25 cellular contexts compared by ENCODE assay signal in the genomic region with DNA sequence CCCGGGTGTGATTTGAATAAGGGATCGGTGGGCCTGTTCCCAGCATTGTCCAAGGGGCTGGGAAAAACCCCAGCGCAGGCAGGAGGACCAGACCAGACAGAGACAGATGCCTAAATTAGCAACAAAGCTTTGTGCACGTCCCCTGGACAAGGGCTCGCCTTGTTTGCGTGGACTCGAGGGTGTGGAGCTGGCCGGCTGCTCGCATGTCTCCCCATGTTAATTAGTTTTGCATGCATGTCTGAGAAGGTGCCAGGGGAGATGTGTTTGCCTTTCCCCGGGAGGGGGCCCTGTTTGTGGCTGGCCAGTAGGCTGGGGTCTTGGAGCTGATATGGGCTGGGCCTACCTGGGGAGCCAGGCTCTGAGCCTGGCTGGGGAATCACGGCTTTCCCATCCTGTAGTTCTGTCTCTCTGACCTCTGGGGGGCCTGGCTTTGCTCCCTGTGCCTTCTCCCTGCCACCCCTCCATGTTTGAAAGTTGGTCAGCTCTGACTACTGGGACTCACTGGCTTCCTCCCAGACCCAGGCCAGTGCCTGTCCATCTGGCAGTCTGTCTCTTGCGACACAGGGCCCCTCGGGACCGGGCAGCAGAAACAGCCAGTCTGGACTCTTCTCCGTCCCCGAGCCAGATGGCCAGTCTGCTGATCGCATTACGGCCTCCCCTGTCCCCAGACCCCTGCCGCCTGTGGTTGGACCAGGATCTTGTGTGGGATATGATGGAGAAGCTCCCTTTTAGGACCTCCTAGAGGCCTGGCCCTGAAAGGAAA. TPM values are rescaled to one million over a fixed set of nuclear protein-coding genes. Genes with fewer than 3 reads are reported as not detected.
DNase-seq lines count a peak whose midpoint lies in the region; ATAC-seq and TF ChIP-seq lines count a peak whose summit lies in the region.
"Had no signal": no experiment of that assay in that cellular context is flagged by ENCODE, and none has a peak within 500 bp of the region (broad histone marks: within the 10 kb centered on the region; RNA-seq: fewer than 3 reads in every experiment).

No MANE protein-coding gene starts in this region.

- H3K4me1 Mint-ChIP-seq in WTC11, result peaks cover 28% of the 10 kb centered on the region

- no peaks in the 10 kb centered on the region for H3K9me3 ChIP-seq in iPS-18c (ENCODE audit: control insufficient read depth, insufficient read depth, low read length)
- H3K9me3 ChIP-seq: A549, adrenal gland, breast epithelium, lower lobe of right lung, SJCRH30 had no signal

- peak overlapping the region; percentile 24; the same call in 1 of the 2 replicates for H3K4me3 ChIP-seq in iPS-18c (ENCODE audit: insufficient read depth, low read depth, low read length)
- H3K4me3 ChIP-seq: A549, adrenal gland, breast epithelium, lower lobe of right lung, SJCRH30, skin epidermis had no signal

- CTCF ChIA-PET in WTC11 (lab: Charles Lee), result interaction anchor here (0.6 to 5.4 kb wide), 17 partner anchors 8 to 257 kb away, joined by 3 to 44 read pairs (median 4); no protein-coding TSS in a partner anchor

- POLR2A ChIA-PET in WTC11 (lab: Charles Lee), result no interaction called here

- peaks cover 97% of the 10 kb centered on the region for H3K27me3 Mint-ChIP-seq in WTC11 (ENCODE audit: low read depth)

- H3K36me3 Mint-ChIP-seq in WTC11, result no peaks in the 10 kb centered on the region

- ATAC-seq in WTC11 (peak; percentile 69), HG03439 (IDR thresholded peaks at IDR 0.05; ENCODE audit: unreplicated experiment) (no peak)
- ATAC-seq: A549, lower lobe of right lung had no signal

- peak overlapping the region; percentile 54 for H3K27ac ChIP-seq in temporal lobe (ENCODE audit: low read depth, low read length)
- H3K27ac ChIP-seq: A549, adrenal gland, breast epithelium, lower lobe of right lung, SJCRH30 had no signal

- DNase-seq in NCI-H748 (lab: John Stamatoyannopoulos, UW; ENCODE audit: unreplicated experiment), result peak; percentile 58
- no peak for DNase-seq in NCI-H748 treated with DMSO at 0.1 percent for 48 hours (lab: John Stamatoyannopoulos, UW)
- DNase-seq in WTC11 (ENCODE audit: low spot score), result no peak
- DNase-seq in activated CD4-positive, CD25-positive, alpha-beta regulatory T cell (lab: John Stamatoyannopoulos, UW), result no peak
- no peak for DNase-seq in Kasumi-1 (lab: John Stamatoyannopoulos, UW)
- DNase-seq: activated CD4-positive, alpha-beta T cell treated with anti-CD3 and anti-CD28 coated beads for 48 hours; activated naive CD4-positive, alpha-beta T cell; activated T-cell treated with anti-CD3 and anti-CD28 coated beads, Interleukin-2, amount 50 U/mL, for 24 hours; adrenal gland; DMS79 treated with DMSO at 0.1 percent for 48 hours; HCEC 1CT; IMR-90; kidney; lower lobe of right lung; NCI-H1092 treated with DMSO at 0.1 percent for 48 hours; NCI-H2081 treated with DMSO at 0.1 percent for 48 hours; NCI-H345; stimulated activated CD4-positive, alpha-beta T cell treated with anti-CD3 and anti-CD28 coated beads, Interleukin-1b, Interleukin-23, amount 100 ng/mL, for 48 hours had no signal

- no peak overlapping the region for H3K27ac Mint-ChIP-seq in WTC11
- H3K27ac Mint-ChIP-seq: activated T-cell treated with anti-CD3 and anti-CD28 coated beads, Interleukin-2, amount 50 U/mL, for 24 hours had no signal

- no peak overlapping the region for H3K4me3 Mint-ChIP-seq in WTC11
- H3K4me3 Mint-ChIP-seq: activated T-cell treated with anti-CD3 and anti-CD28 coated beads, Interleukin-2, amount 50 U/mL, for 24 hours had no signal

- no peak for TF ChIP-seq CTCF in WTC11 (IDR thresholded peaks at IDR 0.05)

- H3K9me3 Mint-ChIP-seq in WTC11, result no peaks in the 10 kb centered on the region
- H3K9me3 Mint-ChIP-seq: activated T-cell treated with anti-CD3 and anti-CD28 coated beads, Interleukin-2, amount 50 U/mL, for 24 hours had no signal

TF ChIP-seq in WTC11, 78 proteins besides CTCF, POLR2A, EP300 and RAD21 (continues in another document):
- TF ChIP-seq, protein P1, sequence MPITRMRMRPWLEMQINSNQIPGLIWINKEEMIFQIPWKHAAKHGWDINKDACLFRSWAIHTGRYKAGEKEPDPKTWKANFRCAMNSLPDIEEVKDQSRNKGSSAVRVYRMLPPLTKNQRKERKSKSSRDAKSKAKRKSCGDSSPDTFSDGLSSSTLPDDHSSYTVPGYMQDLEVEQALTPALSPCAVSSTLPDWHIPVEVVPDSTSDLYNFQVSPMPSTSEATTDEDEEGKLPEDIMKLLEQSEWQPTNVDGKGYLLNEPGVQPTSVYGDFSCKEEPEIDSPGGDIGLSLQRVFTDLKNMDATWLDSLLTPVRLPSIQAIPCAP (CRISPR knock-in tag; IDR thresholded peaks at IDR 0.05), result no peak
- TF ChIP-seq, protein P2, sequence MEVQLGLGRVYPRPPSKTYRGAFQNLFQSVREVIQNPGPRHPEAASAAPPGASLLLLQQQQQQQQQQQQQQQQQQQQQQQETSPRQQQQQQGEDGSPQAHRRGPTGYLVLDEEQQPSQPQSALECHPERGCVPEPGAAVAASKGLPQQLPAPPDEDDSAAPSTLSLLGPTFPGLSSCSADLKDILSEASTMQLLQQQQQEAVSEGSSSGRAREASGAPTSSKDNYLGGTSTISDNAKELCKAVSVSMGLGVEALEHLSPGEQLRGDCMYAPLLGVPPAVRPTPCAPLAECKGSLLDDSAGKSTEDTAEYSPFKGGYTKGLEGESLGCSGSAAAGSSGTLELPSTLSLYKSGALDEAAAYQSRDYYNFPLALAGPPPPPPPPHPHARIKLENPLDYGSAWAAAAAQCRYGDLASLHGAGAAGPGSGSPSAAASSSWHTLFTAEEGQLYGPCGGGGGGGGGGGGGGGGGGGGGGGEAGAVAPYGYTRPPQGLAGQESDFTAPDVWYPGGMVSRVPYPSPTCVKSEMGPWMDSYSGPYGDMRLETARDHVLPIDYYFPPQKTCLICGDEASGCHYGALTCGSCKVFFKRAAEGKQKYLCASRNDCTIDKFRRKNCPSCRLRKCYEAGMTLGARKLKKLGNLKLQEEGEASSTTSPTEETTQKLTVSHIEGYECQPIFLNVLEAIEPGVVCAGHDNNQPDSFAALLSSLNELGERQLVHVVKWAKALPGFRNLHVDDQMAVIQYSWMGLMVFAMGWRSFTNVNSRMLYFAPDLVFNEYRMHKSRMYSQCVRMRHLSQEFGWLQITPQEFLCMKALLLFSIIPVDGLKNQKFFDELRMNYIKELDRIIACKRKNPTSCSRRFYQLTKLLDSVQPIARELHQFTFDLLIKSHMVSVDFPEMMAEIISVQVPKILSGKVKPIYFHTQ (CRISPR knock-in tag; IDR thresholded peaks at IDR 0.05), result no peak
- TF ChIP-seq OVOL2 (CRISPR knock-in tag; IDR thresholded peaks at IDR 0.05; ENCODE audit: borderline replicate concordance) (no peak), ZNF396 (CRISPR knock-in tag; IDR thresholded peaks at IDR 0.05; ENCODE audit: borderline replicate concordance) (no peak), CBFB (CRISPR knock-in tag; IDR thresholded peaks at IDR 0.05; ENCODE audit: low read depth) (no peak), ZBTB21 (CRISPR knock-in tag; IDR thresholded peaks at IDR 0.05; ENCODE audit: borderline replicate concordance) (no peak), PRRX2 (CRISPR knock-in tag; IDR thresholded peaks at IDR 0.05) (no peak), TP53 (CRISPR knock-in tag; IDR thresholded peaks at IDR 0.05) (no peak), RORB (CRISPR knock-in tag; IDR thresholded peaks at IDR 0.05) (no peak), TEAD4 (CRISPR knock-in tag; IDR thresholded peaks at IDR 0.05) (no peak), ZNF138 (CRISPR knock-in tag; conservative IDR thresholded peaks at IDR 0.05) (no peak), FOXP1 (CRISPR knock-in tag; IDR thresholded peaks at IDR 0.05; ENCODE audit: borderline replicate concordance) (no peak)
- TF ChIP-seq, protein P3, sequence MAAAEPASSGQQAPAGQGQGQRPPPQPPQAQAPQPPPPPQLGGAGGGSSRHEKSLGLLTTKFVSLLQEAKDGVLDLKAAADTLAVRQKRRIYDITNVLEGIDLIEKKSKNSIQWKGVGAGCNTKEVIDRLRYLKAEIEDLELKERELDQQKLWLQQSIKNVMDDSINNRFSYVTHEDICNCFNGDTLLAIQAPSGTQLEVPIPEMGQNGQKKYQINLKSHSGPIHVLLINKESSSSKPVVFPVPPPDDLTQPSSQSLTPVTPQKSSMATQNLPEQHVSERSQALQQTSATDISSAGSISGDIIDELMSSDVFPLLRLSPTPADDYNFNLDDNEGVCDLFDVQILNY (CRISPR knock-in tag; IDR thresholded peaks at IDR 0.05), result no peak
- TF ChIP-seq, protein P4, sequence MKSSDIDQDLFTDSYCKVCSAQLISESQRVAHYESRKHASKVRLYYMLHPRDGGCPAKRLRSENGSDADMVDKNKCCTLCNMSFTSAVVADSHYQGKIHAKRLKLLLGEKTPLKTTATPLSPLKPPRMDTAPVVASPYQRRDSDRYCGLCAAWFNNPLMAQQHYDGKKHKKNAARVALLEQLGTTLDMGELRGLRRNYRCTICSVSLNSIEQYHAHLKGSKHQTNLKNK (CRISPR knock-in tag; IDR thresholded peaks at IDR 0.05), result no peak
- TF ChIP-seq, protein P5, sequence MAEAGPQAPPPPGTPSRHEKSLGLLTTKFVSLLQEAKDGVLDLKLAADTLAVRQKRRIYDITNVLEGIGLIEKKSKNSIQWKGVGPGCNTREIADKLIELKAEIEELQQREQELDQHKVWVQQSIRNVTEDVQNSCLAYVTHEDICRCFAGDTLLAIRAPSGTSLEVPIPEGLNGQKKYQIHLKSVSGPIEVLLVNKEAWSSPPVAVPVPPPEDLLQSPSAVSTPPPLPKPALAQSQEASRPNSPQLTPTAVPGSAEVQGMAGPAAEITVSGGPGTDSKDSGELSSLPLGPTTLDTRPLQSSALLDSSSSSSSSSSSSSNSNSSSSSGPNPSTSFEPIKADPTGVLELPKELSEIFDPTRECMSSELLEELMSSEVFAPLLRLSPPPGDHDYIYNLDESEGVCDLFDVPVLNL (CRISPR knock-in tag; IDR thresholded peaks at IDR 0.05; ENCODE audit: borderline replicate concordance, low read depth), result no peak
- TF ChIP-seq, protein P6, sequence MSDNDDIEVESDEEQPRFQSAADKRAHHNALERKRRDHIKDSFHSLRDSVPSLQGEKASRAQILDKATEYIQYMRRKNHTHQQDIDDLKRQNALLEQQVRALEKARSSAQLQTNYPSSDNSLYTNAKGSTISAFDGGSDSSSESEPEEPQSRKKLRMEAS (CRISPR knock-in tag; IDR thresholded peaks at IDR 0.05), result no peak

RNA-seq across cellular contexts. Expression of a gene that starts 55.4 kb away (rescaled TPM):
- total RNA-seq in WTC11 (2021) (63.9 to 76.2 TPM (median 68.3 TPM) in 3 replicates), temporal lobe (27.5 TPM)
